Comparison of ENCODE assay signal across 15 cellular contexts in genomic region chr1:15275921-15276683, GRCh38. TPM values are rescaled to one million over a fixed set of nuclear protein-coding genes. Genes with fewer than 3 reads are reported as not detected.
"Had no signal": no experiment of that assay in that cellular context is flagged by ENCODE, and none has a peak within 500 bp of the region (broad histone marks: within the 10 kb centered on the region; RNA-seq: fewer than 3 reads in every experiment).

No MANE protein-coding gene starts in this region.

- H3K36me3 Mint-ChIP-seq: activated naive CD4-positive, alpha-beta T cell treated with anti-CD3 and anti-CD28 coated beads, Interleukin-2, amount 10 ng/mL, durations not matched to agents 7 days and 5 days; naive thymus-derived CD8-positive, alpha-beta T cell had no signal

- H3K4me3 ChIP-seq: adrenal gland, coronary artery, stomach, thyroid gland had no signal

- ATAC-seq: activated T-helper 17 cell treated with anti-CD3 and anti-CD28 coated beads, Interleukin-2, amount 50 U/mL, for 72 hours; naive thymus-derived CD8-positive, alpha-beta T cell; T-helper 17 cell had no signal

- H3K4me1 Mint-ChIP-seq: activated B cell treated with CpG ODN at 0.5 μM for 24 hours; activated T-helper 17 cell treated with anti-CD3 and anti-CD28 coated beads, Interleukin-2, amount 50 U/mL, for 72 hours had no signal

- H3K27me3 ChIP-seq: adrenal gland, thyroid gland had no signal

- H3K9me3 ChIP-seq: adrenal gland, SK-N-SH, stomach, thyroid gland had no signal

- H3K9me3 Mint-ChIP-seq: activated B cell treated with CpG ODN at 0.5 μM for 24 hours; activated naive CD4-positive, alpha-beta T cell treated with anti-CD3 and anti-CD28 coated beads, Interleukin-2, amount 10 ng/mL, durations not matched to agents 7 days and 5 days; activated T-helper 17 cell treated with anti-CD3 and anti-CD28 coated beads, Interleukin-2, amount 50 U/mL, for 72 hours; naive thymus-derived CD8-positive, alpha-beta T cell had no signal

- H3K4me3 Mint-ChIP-seq: activated B cell treated with CpG ODN at 0.5 μM for 24 hours; activated naive CD4-positive, alpha-beta T cell treated with anti-CD3 and anti-CD28 coated beads, Interleukin-2, amount 10 ng/mL, durations not matched to agents 7 days and 5 days; activated T-helper 17 cell treated with anti-CD3 and anti-CD28 coated beads, Interleukin-2, amount 50 U/mL, for 72 hours; naive thymus-derived CD8-positive, alpha-beta T cell; T-helper 17 cell had no signal

- H3K27ac ChIP-seq: adrenal gland, coronary artery, epithelial cell of prostate, stomach, thyroid gland had no signal

- H3K27ac Mint-ChIP-seq: activated B cell treated with CpG ODN at 0.5 μM for 24 hours; activated naive CD4-positive, alpha-beta T cell treated with anti-CD3 and anti-CD28 coated beads, Interleukin-2, amount 10 ng/mL, durations not matched to agents 7 days and 5 days; activated T-helper 17 cell treated with anti-CD3 and anti-CD28 coated beads, Interleukin-2, amount 50 U/mL, for 72 hours; naive thymus-derived CD8-positive, alpha-beta T cell; T-helper 17 cell had no signal

- H3K36me3 ChIP-seq: adrenal gland, stomach, thyroid gland had no signal

- DNase-seq: activated B cell treated with CpG ODN at 0.5 μM for 24 hours; activated CD4-positive, alpha-beta T cell treated with anti-CD3 and anti-CD28 coated beads, Interleukin-2, amount 50 U/mL, for 1 hour; activated naive CD4-positive, alpha-beta T cell treated with anti-CD3 and anti-CD28 coated beads, Interleukin-2, amount 10 ng/mL, durations not matched to agents 7 days and 5 days; activated T-cell treated with anti-CD3 and anti-CD28 coated beads for 4 hours; central memory CD4-positive, alpha-beta T cell; effector memory CD4-positive, alpha-beta T cell; naive thymus-derived CD8-positive, alpha-beta T cell; SK-N-SH; stomach; T-helper 17 cell; thyroid gland had no signal

RNA-seq across cellular contexts. Expression of gene FHAD1, which starts 29.1 kb away (rescaled TPM):
- total RNA-seq: activated B cell treated with CpG ODN at 0.5 μM for 24 hours; activated T-helper 17 cell treated with anti-CD3 and anti-CD28 coated beads, Interleukin-2, amount 50 U/mL, for 72 hours; naive thymus-derived CD8-positive, alpha-beta T cell; T-helper 17 cell had no signal
